In the genomic region with DNA sequence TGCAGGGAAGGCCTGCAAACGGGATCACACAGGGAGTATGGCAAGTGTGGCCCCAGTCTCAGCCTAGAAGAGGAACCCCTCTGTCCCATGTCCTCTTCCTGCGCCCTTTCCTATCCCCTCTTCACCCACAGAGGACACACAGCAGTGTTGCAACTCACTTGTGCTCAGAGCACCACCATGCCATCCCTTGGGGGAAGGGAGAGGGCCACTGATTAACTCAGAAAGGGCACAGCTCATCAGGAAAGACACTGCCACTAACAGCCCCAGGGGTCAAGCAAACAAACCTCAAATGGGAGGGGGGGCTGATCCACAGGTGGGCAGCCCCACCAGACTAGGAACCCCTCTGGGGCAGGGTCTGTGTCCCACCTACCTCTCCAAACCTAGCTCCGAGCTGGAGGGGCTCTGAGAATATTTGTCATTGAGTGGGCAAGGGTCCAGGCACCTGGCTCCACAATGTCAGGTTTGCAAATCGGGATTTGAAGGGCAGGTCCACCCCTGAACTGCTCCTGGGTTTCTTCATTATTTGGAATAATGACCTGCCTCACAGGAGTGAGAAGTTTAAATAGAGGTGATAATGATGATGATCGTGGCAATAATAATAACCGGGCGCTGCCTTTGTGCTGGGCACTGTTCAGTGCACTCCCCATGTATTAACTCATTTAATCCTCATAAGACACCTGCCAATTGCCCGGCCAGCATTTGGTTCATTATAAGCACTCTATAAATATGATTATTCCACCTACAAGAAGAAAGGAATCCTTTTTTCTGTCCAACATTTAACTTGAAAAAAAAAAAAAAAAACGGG, we compare ENCODE assay signal across 9 cellular contexts. TPM values are rescaled to one million over a fixed set of nuclear protein-coding genes. Genes with fewer than 3 reads are reported as not detected.
DNase-seq lines count a peak whose midpoint lies in the region; ATAC-seq and TF ChIP-seq lines count a peak whose summit lies in the region.
"Had no signal": no experiment of that assay in that cellular context is flagged by ENCODE, and none has a peak within 500 bp of the region (broad histone marks: within the 10 kb centered on the region; RNA-seq: fewer than 3 reads in every experiment).

No MANE protein-coding gene starts in this region.

- H3K27me3 Mint-ChIP-seq in natural killer cell (ENCODE audit: low read depth in 2 of 2), result no peaks in the 10 kb centered on the region

- DNase-seq in BE2C (no peak), coronary artery (ENCODE audit: low spot score) (no peak), natural killer cell (no peak), NCI-H2029 treated with DMSO at 0.1 percent for 48 hours (lab: John Stamatoyannopoulos, UW) (no peak), GDM1 (lab: John Stamatoyannopoulos, UW) (no peak), NCI-H446 treated with DMSO at 0.1 percent for 48 hours (lab: John Stamatoyannopoulos, UW) (no peak)
- DNase-seq: effector CD8-positive, alpha-beta T cell had no signal

- peak overlapping the region; percentile 25; the same call in 1 of the 2 replicates for H3K4me2 ChIP-seq in KMS-11

- H3K9me3 ChIP-seq in BE2C, result no peaks in the 10 kb centered on the region

- H3K4me3 ChIP-seq in BE2C (ENCODE audit: low read depth, low read length) (peak overlapping the region; percentile 75), KMS-11 (IDR thresholded peaks at IDR 0.05; ENCODE audit: insufficient read depth, low read depth, low read length) (no peak overlapping the region), coronary artery (peak overlapping the region; percentile 89)

- H3K27me3 ChIP-seq in BE2C (no peaks in the 10 kb centered on the region), KMS-11 (ENCODE audit: insufficient read depth, low read depth) (peaks cover 47% of the 10 kb centered on the region)

- H3K4me1 Mint-ChIP-seq in natural killer cell, result peaks cover 11 to 16% of the 10 kb centered on the region in 2 donors

- intact Hi-C loops in natural killer cell (cut with micrococcal nuclease), result no loop called here

- H3K36me3 Mint-ChIP-seq in natural killer cell, result no peaks in the 10 kb centered on the region

- H3K79me2 ChIP-seq in KMS-11 (ENCODE audit: insufficient read depth, low read depth), result no peaks in the 10 kb centered on the region

- no peaks in the 10 kb centered on the region for H4K20me1 ChIP-seq in KMS-11 (ENCODE audit: insufficient read depth)

- H3K4me1 ChIP-seq in BE2C, result no peaks in the 10 kb centered on the region
- H3K4me1 ChIP-seq in KMS-11 (ENCODE audit: low read depth, poor library complexity, severe bottlenecking), result no peaks in the 10 kb centered on the region

- ATAC-seq in natural killer cell, result no peak
- no peak for ATAC-seq in GM21390 (IDR thresholded peaks at IDR 0.05; ENCODE audit: unreplicated experiment)

- peak overlapping the region; percentile 96 for H3K4me3 Mint-ChIP-seq in natural killer cell

- peak overlapping the region; percentile 90 to 95 for H3K27ac Mint-ChIP-seq in natural killer cell

- H3K27ac ChIP-seq in KMS-11, result no peak overlapping the region
- H3K27ac ChIP-seq in coronary artery, result no peak overlapping the region

- no peaks in the 10 kb centered on the region for H3K36me3 ChIP-seq in BE2C
- no peaks in the 10 kb centered on the region for H3K36me3 ChIP-seq in KMS-11 (ENCODE audit: insufficient read depth)

- no peak overlapping the region for H2AFZ ChIP-seq in KMS-11 (ENCODE audit: low read depth)

- H3K9ac ChIP-seq in KMS-11, result no peak overlapping the region

- TF ChIP-seq CTCF in BE2C (IDR thresholded peaks at IDR 0.05; ENCODE audit: low read depth, low read length) (no peak), KMS-11 (conservative IDR thresholded peaks at IDR 0.05; ENCODE audit: low read depth, low read length) (no peak), coronary artery (IDR thresholded peaks at IDR 0.05) (no peak), natural killer cell (IDR thresholded peaks at IDR 0.05) (no peak)

- H3K9me3 Mint-ChIP-seq in natural killer cell, result no peaks in the 10 kb centered on the region

RNA-seq across cellular contexts. Expression of gene ALDH4A1, which starts 1.0 kb away (rescaled TPM):
- polyA plus RNA-seq in BE2C (2012; ENCODE audit: insufficient read depth, insufficient read length, low read depth), result 19.6 TPM
- total RNA-seq in natural killer cell, result 1 to 10 TPM; 3.4 to 4.1 (median 3.7) TPM

RNA-seq across cellular contexts. Expression of gene TAS1R2, which starts 41.9 kb away (rescaled TPM):
- not detected for polyA plus RNA-seq in BE2C (2012; ENCODE audit: insufficient read depth, insufficient read length, low read depth)
- total RNA-seq in natural killer cell, result not detected

RNA-seq across cellular contexts. Expression of gene IFFO2, which starts 55.1 kb away (rescaled TPM):
- 0.29 TPM for polyA plus RNA-seq in BE2C (2012; ENCODE audit: insufficient read depth, insufficient read length, low read depth)
- 100 to 1,000 TPM in 1 of 3 donors, 10 to 100 TPM in 2; 52.4 to 105 (median 66.5) TPM for total RNA-seq in natural killer cell
